20 cellular contexts compared by ENCODE assay signal in the genomic region with DNA sequence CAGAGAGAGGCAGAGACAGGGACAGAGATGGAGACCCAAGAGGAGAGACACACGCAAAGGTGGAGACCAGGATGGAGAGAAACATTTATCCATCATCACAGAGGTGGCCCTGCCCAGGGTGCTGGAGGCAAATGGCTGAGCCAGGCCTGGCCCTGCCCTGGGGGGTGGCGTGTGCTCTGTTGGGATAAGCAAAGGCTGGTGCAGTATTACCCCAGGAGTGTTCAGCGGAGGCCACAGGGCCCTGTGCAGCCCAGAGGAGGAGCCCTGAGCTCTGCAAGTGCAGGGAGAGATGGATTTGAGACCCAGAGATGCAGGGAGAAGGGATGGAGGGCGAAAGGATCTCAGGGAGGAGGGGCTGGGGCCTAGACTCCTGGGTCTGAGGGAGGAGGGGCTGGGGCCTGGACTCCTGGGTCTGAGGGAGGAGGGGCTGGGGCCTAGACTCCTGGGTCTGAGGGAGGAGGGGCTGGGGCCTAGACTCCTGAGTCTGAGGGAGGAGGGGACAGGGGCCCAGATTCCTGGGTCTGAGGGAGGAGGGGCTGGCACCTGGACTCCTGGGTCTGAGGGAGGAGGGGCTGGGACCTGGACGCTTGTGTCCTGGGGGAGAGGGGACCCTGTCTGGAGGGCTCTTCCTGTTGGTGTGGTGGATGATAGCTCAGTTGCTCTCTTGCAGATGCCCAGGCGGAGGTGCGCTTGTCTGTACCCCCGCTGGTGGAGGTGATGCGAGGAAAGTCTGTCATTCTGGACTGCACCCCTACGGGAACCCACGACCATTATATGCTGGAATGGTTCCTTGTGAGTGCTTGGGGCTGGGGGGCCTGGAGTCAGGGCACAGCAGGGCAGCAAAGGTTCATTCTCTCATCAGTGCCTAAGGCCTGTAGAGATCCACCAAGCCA. TPM values are rescaled to one million over a fixed set of nuclear protein-coding genes. Genes with fewer than 3 reads are reported as not detected.
DNase-seq lines count a peak whose midpoint lies in the region; ATAC-seq and TF ChIP-seq lines count a peak whose summit lies in the region.
"Had no signal": no experiment of that assay in that cellular context is flagged by ENCODE, and none has a peak within 500 bp of the region (broad histone marks: within the 10 kb centered on the region; RNA-seq: fewer than 3 reads in every experiment).

No MANE protein-coding gene starts in this region.

- no peak overlapping the region for H3K23ac ChIP-seq in mesendoderm (ENCODE audit: low read length)

- H3K4me1 Mint-ChIP-seq in dendritic cell treated with granulocyte-macrophage colony-stimulating factor and Interleukin-4, amounts not matched to agents 40 ng/mL and 50 ng/mL, for 4 days (ENCODE audit: low read depth) = peaks cover 37% of the 10 kb centered on the region
- H3K4me1 Mint-ChIP-seq in nephron = peaks cover 65% of the 10 kb centered on the region
- no peaks in the 10 kb centered on the region for H3K4me1 Mint-ChIP-seq in activated naive CD8-positive, alpha-beta T cell treated with anti-CD3 and anti-CD28 coated beads, Interleukin-2, amount 50 U/mL, for 24 hours
- peaks cover 3% of the 10 kb centered on the region for H3K4me1 Mint-ChIP-seq in activated CD4-positive, alpha-beta memory T cell treated with anti-CD3 and anti-CD28 coated beads for 36 hours (ENCODE audit: low read depth)

- H3K27me3 Mint-ChIP-seq in dendritic cell treated with granulocyte-macrophage colony-stimulating factor and Interleukin-4, amounts not matched to agents 40 ng/mL and 50 ng/mL, for 4 days = peaks cover 48% of the 10 kb centered on the region
- H3K27me3 Mint-ChIP-seq in nephron (ENCODE audit: low read depth) = no peaks in the 10 kb centered on the region
- H3K27me3 Mint-ChIP-seq in activated naive CD8-positive, alpha-beta T cell treated with anti-CD3 and anti-CD28 coated beads, Interleukin-2, amount 50 U/mL, for 24 hours = peaks cover 23% of the 10 kb centered on the region
- H3K27me3 Mint-ChIP-seq in activated CD4-positive, alpha-beta memory T cell treated with anti-CD3 and anti-CD28 coated beads for 36 hours = peaks cover 17% of the 10 kb centered on the region

- H2AK5ac ChIP-seq in mesendoderm (ENCODE audit: low read length) = no peak overlapping the region

- no peak for TF ChIP-seq CTCF in right atrium auricular region (IDR thresholded peaks at IDR 0.05)
- no peak for TF ChIP-seq CTCF in nephron (IDR thresholded peaks at IDR 0.05; ENCODE audit: unreplicated experiment in 3 of 3)
- no peak for TF ChIP-seq CTCF in vagina (IDR thresholded peaks at IDR 0.05)

- H3K4ac ChIP-seq in mesendoderm (ENCODE audit: low read depth, low read length) = no peak overlapping the region

- TF ChIP-seq POLR2A in vagina (IDR thresholded peaks at IDR 0.05) = no peak

- H4K8ac ChIP-seq in mesendoderm (ENCODE audit: low read depth, low read length) = no peak overlapping the region

- no peaks in the 10 kb centered on the region for H3K36me3 Mint-ChIP-seq in dendritic cell treated with granulocyte-macrophage colony-stimulating factor and Interleukin-4, amounts not matched to agents 40 ng/mL and 50 ng/mL, for 4 days (ENCODE audit: low read depth)
- H3K36me3 Mint-ChIP-seq in nephron (ENCODE audit: low read depth) = peaks cover 27% of the 10 kb centered on the region
- H3K36me3 Mint-ChIP-seq in activated naive CD8-positive, alpha-beta T cell treated with anti-CD3 and anti-CD28 coated beads, Interleukin-2, amount 50 U/mL, for 24 hours (ENCODE audit: low read depth) = no peaks in the 10 kb centered on the region
- H3K36me3 Mint-ChIP-seq in activated CD4-positive, alpha-beta memory T cell treated with anti-CD3 and anti-CD28 coated beads for 36 hours = no peaks in the 10 kb centered on the region
- H3K36me3 Mint-ChIP-seq: activated naive CD4-positive, alpha-beta T cell treated with anti-CD3 and anti-CD28 coated beads, Interleukin-2, amount 50 U/mL, for 72 hours; CD4-positive, alpha-beta memory T cell had no signal

- H3K18ac ChIP-seq in mesendoderm (ENCODE audit: low read length) = no peak overlapping the region

- H3K79me1 ChIP-seq in mesendoderm (ENCODE audit: low read length) = no peaks in the 10 kb centered on the region

- peak overlapping the region; percentile 56 to 75 for H3K27ac ChIP-seq in right atrium auricular region
- peak overlapping the region; percentile 74 for H3K27ac ChIP-seq in vagina
- no peak overlapping the region for H3K27ac ChIP-seq in mesendoderm (ENCODE audit: low read depth, low read length)
- H3K27ac ChIP-seq: pancreas had no signal

- H2BK120ac ChIP-seq in mesendoderm (ENCODE audit: low read depth, low read length) = no peak overlapping the region

- peak overlapping the region; percentile 22 for H3K27ac Mint-ChIP-seq in dendritic cell treated with granulocyte-macrophage colony-stimulating factor and Interleukin-4, amounts not matched to agents 40 ng/mL and 50 ng/mL, for 4 days
- peak overlapping the region; percentile 49 to 86 (median 51) for H3K27ac Mint-ChIP-seq in nephron
- no peak overlapping the region for H3K27ac Mint-ChIP-seq in activated naive CD8-positive, alpha-beta T cell treated with anti-CD3 and anti-CD28 coated beads, Interleukin-2, amount 50 U/mL, for 24 hours
- no peak overlapping the region for H3K27ac Mint-ChIP-seq in activated CD4-positive, alpha-beta memory T cell treated with anti-CD3 and anti-CD28 coated beads for 36 hours
- H3K27ac Mint-ChIP-seq: activated CD8-positive, alpha-beta T cell treated with anti-CD3 and anti-CD28 coated beads, Interleukin-2, amount 10 ng/mL, durations not matched to agents 7 days and 5 days had no signal

- no peaks in the 10 kb centered on the region for H3K79me2 ChIP-seq in mesendoderm (ENCODE audit: control insufficient read depth, insufficient read depth, low read length)

- no peak overlapping the region for H2BK15ac ChIP-seq in mesendoderm (replicated peaks; ENCODE audit: low read depth)

- no peak overlapping the region for H3K4me2 ChIP-seq in mesendoderm (ENCODE audit: low read length)

- H3K9me3 Mint-ChIP-seq in dendritic cell treated with granulocyte-macrophage colony-stimulating factor and Interleukin-4, amounts not matched to agents 40 ng/mL and 50 ng/mL, for 4 days = no peaks in the 10 kb centered on the region
- no peaks in the 10 kb centered on the region for H3K9me3 Mint-ChIP-seq in nephron
- H3K9me3 Mint-ChIP-seq in activated naive CD8-positive, alpha-beta T cell treated with anti-CD3 and anti-CD28 coated beads, Interleukin-2, amount 50 U/mL, for 24 hours = no peaks in the 10 kb centered on the region
- H3K9me3 Mint-ChIP-seq in activated CD4-positive, alpha-beta memory T cell treated with anti-CD3 and anti-CD28 coated beads for 36 hours = no peaks in the 10 kb centered on the region
- H3K9me3 Mint-ChIP-seq: activated naive CD4-positive, alpha-beta T cell treated with anti-CD3 and anti-CD28 coated beads, Interleukin-2, amount 50 U/mL, for 72 hours; CD4-positive, alpha-beta memory T cell had no signal

- peaks cover 0 to 31% of the 10 kb centered on the region in 2 donors for H3K4me1 ChIP-seq in right atrium auricular region
- peaks cover 42% of the 10 kb centered on the region for H3K4me1 ChIP-seq in vagina
- H3K4me1 ChIP-seq in mesendoderm (ENCODE audit: control insufficient read depth, low read depth, low read length) = peaks cover 3% of the 10 kb centered on the region

- no peaks in the 10 kb centered on the region for H3K9me3 ChIP-seq in right atrium auricular region
- H3K9me3 ChIP-seq in vagina = no peaks in the 10 kb centered on the region
- H3K9me3 ChIP-seq: HAP-1, pancreas had no signal

- no peak overlapping the region for H3K56ac ChIP-seq in mesendoderm (ENCODE audit: low read length)

- H3K4me3 Mint-ChIP-seq in dendritic cell treated with granulocyte-macrophage colony-stimulating factor and Interleukin-4, amounts not matched to agents 40 ng/mL and 50 ng/mL, for 4 days = no peak overlapping the region
- H3K4me3 Mint-ChIP-seq in nephron = peak overlapping the region; percentile 83 to 88 (median 87)
- H3K4me3 Mint-ChIP-seq in activated naive CD8-positive, alpha-beta T cell treated with anti-CD3 and anti-CD28 coated beads, Interleukin-2, amount 50 U/mL, for 24 hours = no peak overlapping the region
- no peak overlapping the region for H3K4me3 Mint-ChIP-seq in activated CD4-positive, alpha-beta memory T cell treated with anti-CD3 and anti-CD28 coated beads for 36 hours
- H3K4me3 Mint-ChIP-seq: activated CD8-positive, alpha-beta T cell treated with anti-CD3 and anti-CD28 coated beads, Interleukin-2, amount 10 ng/mL, durations not matched to agents 7 days and 5 days; CD4-positive, alpha-beta memory T cell had no signal

- POLR2A ChIA-PET in activated CD4-positive, alpha-beta memory T cell treated with anti-CD3 and anti-CD28 coated beads for 36 hours (lab: Charles Lee) = no interaction called here

- no peak overlapping the region for H4K5ac ChIP-seq in mesendoderm (ENCODE audit: low read length)

- H3K4me3 ChIP-seq in right atrium auricular region (peak overlapping the region in 1 of 2 donors; percentile 66), vagina (peak overlapping the region; percentile 60 to 68), mesendoderm (ENCODE audit: low read length) (no peak overlapping the region)
- H3K4me3 ChIP-seq: HAP-1 had no signal

- no peak overlapping the region for H2BK5ac ChIP-seq in mesendoderm (ENCODE audit: low read length)

- CTCF ChIA-PET in activated CD4-positive, alpha-beta memory T cell treated with anti-CD3 and anti-CD28 coated beads for 36 hours (lab: Charles Lee) = no interaction called here

- H3K27me3 ChIP-seq in right atrium auricular region (no peaks in the 10 kb centered on the region), vagina (no peaks in the 10 kb centered on the region), mesendoderm (ENCODE audit: insufficient read depth, low read length, poor library complexity) (no peaks in the 10 kb centered on the region)
- H3K27me3 ChIP-seq: pancreas had no signal

- H3K9ac ChIP-seq in mesendoderm (ENCODE audit: low read length) = no peak overlapping the region

- no peak for ATAC-seq in activated naive CD8-positive, alpha-beta T cell treated with anti-CD3 and anti-CD28 coated beads, Interleukin-2, amount 50 U/mL, for 24 hours
- ATAC-seq: activated CD8-positive, alpha-beta T cell treated with anti-CD3 and anti-CD28 coated beads, Interleukin-2, amount 10 ng/mL, durations not matched to agents 7 days and 5 days; activated naive CD4-positive, alpha-beta T cell treated with anti-CD3 and anti-CD28 coated beads, Interleukin-2, amount 50 U/mL, for 72 hours; pancreas had no signal

- no CpG with 5 or more reads among the region's 11 CpGs for WGBS in mesendoderm (ENCODE audit: extremely low coverage, insufficient coverage, low lambda C conversion rate)

- intact Hi-C loops in cardiac septum (cut with DNase I) = no loop called here
- intact Hi-C loops in dendritic cell treated with granulocyte-macrophage colony-stimulating factor and Interleukin-4, amounts not matched to agents 40 ng/mL and 50 ng/mL, for 4 days (cut with micrococcal nuclease) = no loop called here
- intact Hi-C loops in vagina (cut with DNase I) = no loop called here
- intact Hi-C loops in activated CD4-positive, alpha-beta memory T cell treated with anti-CD3 and anti-CD28 coated beads for 36 hours (cut with micrococcal nuclease) = no loop called here

- DNase-seq in right atrium auricular region (ENCODE audit: low spot score) = no peak
- no peak for DNase-seq in cardiac septum (ENCODE audit: low spot score)
- DNase-seq in vagina (ENCODE audit: extremely low spot score in 2 of 2) = no peak
- DNase-seq in activated naive CD8-positive, alpha-beta T cell treated with anti-CD3 and anti-CD28 coated beads, Interleukin-2, amount 50 U/mL, for 24 hours = no peak
- DNase-seq in activated CD4-positive, alpha-beta memory T cell treated with anti-CD3 and anti-CD28 coated beads for 36 hours = no peak
- no peak for DNase-seq in mesendoderm
- DNase-seq: activated CD8-positive, alpha-beta T cell treated with anti-CD3 and anti-CD28 coated beads, Interleukin-2, amount 10 ng/mL, durations not matched to agents 7 days and 5 days; activated T-cell treated with anti-CD3 and anti-CD28 coated beads, Interleukin-2, amount 50 U/mL, for 48 hours; CD4-positive, alpha-beta memory T cell; DMS79 treated with DMSO at 0.1 percent for 48 hours; NCI-H187 treated with DMSO at 0.1 percent for 48 hours; NCI-H446 treated with DMSO at 0.1 percent for 48 hours; pancreas; stimulated activated naive CD4-positive, alpha-beta T cell; T-helper 1 cell had no signal

- H3K36me3 ChIP-seq in right atrium auricular region = peaks cover 27% of the 10 kb centered on the region
- H3K36me3 ChIP-seq in vagina = peaks cover 0 to 17% of the 10 kb centered on the region in 2 donors
- H3K36me3 ChIP-seq in mesendoderm (ENCODE audit: control insufficient read depth, insufficient read depth, low read length) = no peaks in the 10 kb centered on the region
- H3K36me3 ChIP-seq: pancreas had no signal

RNA-seq across cellular contexts. Expression of a gene that starts 1.9 kb away (rescaled TPM):
- total RNA-seq in right atrium auricular region (100 to 1,000 TPM in 1 of 2 donors, 10 to 100 TPM in 1; 82.1 to 102 TPM), cardiac septum (86.8 TPM), vagina (57.2 TPM)
- not detected for total RNA-seq in activated CD4-positive, alpha-beta memory T cell treated with anti-CD3 and anti-CD28 coated beads for 36 hours
- 36.8 TPM for polyA plus RNA-seq in mesendoderm (2013, experiment 1 of 2)
- polyA plus RNA-seq in mesendoderm (2013, experiment 2 of 2) = 35.8 TPM
- total RNA-seq: activated CD8-positive, alpha-beta T cell treated with anti-CD3 and anti-CD28 coated beads, Interleukin-2, amount 10 ng/mL, durations not matched to agents 7 days and 5 days; CD4-positive, alpha-beta memory T cell had no signal
- polyA plus RNA-seq: CD4-positive, alpha-beta memory T cell had no signal

RNA-seq across cellular contexts. Expression of a gene that starts 33.1 kb away (rescaled TPM):
- not detected for total RNA-seq in right atrium auricular region
- total RNA-seq in cardiac septum = not detected
- 42.2 TPM for total RNA-seq in vagina
- total RNA-seq in activated CD4-positive, alpha-beta memory T cell treated with anti-CD3 and anti-CD28 coated beads for 36 hours = not detected
- 4.6 TPM for polyA plus RNA-seq in mesendoderm (2013, experiment 1 of 2)
- 5.2 TPM for polyA plus RNA-seq in mesendoderm (2013, experiment 2 of 2)
- total RNA-seq: activated CD8-positive, alpha-beta T cell treated with anti-CD3 and anti-CD28 coated beads, Interleukin-2, amount 10 ng/mL, durations not matched to agents 7 days and 5 days; activated naive CD4-positive, alpha-beta T cell treated with anti-CD3 and anti-CD28 coated beads, Interleukin-2, amount 50 U/mL, for 72 hours; CD4-positive, alpha-beta memory T cell had no signal
- polyA plus RNA-seq: CD4-positive, alpha-beta memory T cell; fibroblast of lung had no signal

RNA-seq across cellular contexts. Expression of a gene that starts 35.3 kb away (rescaled TPM):
- total RNA-seq in right atrium auricular region = 10 to 100 TPM; 65.1 to 95.7 TPM
- 60.0 TPM for total RNA-seq in cardiac septum
- 72.9 TPM for total RNA-seq in vagina
- total RNA-seq in activated CD4-positive, alpha-beta memory T cell treated with anti-CD3 and anti-CD28 coated beads for 36 hours = 1 to 10 TPM in 1 of 2 experiments, under 1 TPM in 1; 0.71 to 1.9 TPM
- polyA plus RNA-seq in mesendoderm (2013, experiment 1 of 2) = 190 TPM
- polyA plus RNA-seq in mesendoderm (2013, experiment 2 of 2) = 188 TPM

Comparison
In these comparisons a context has a peak if more than half of its experiments do, and no peak if none do; other contexts are left out.
1. H3K27ac Mint-ChIP-seq: peak in dendritic cell treated with granulocyte-macrophage colony-stimulating factor and Interleukin-4, amounts not matched to agents 40 ng/mL and 50 ng/mL, for 4 days (single experiment) and nephron (3 of 3); none in activated naive CD8-positive, alpha-beta T cell treated with anti-CD3 and anti-CD28 coated beads, Interleukin-2, amount 50 U/mL, for 24 hours (single experiment) and activated CD4-positive, alpha-beta memory T cell treated with anti-CD3 and anti-CD28 coated beads for 36 hours (single experiment).
2. H3K4me3 Mint-ChIP-seq: peak in nephron (3 of 3); none in dendritic cell treated with granulocyte-macrophage colony-stimulating factor and Interleukin-4, amounts not matched to agents 40 ng/mL and 50 ng/mL, for 4 days (single experiment), activated naive CD8-positive, alpha-beta T cell treated with anti-CD3 and anti-CD28 coated beads, Interleukin-2, amount 50 U/mL, for 24 hours (single experiment) and activated CD4-positive, alpha-beta memory T cell treated with anti-CD3 and anti-CD28 coated beads for 36 hours (single experiment).
3. RNA of a gene that starts 1.9 kb away (total RNA-seq): 82.1 to 102 TPM in right atrium auricular region, 86.8 TPM in cardiac septum (single experiment) and 57.2 TPM in vagina (single experiment); not detected in activated CD4-positive, alpha-beta memory T cell treated with anti-CD3 and anti-CD28 coated beads for 36 hours; every median in the first group is over 10 times any median in the second.
4. RNA of a gene that starts 33.1 kb away (total RNA-seq): 42.2 TPM in vagina (single experiment); not detected in activated CD4-positive, alpha-beta memory T cell treated with anti-CD3 and anti-CD28 coated beads for 36 hours, not detected in right atrium auricular region and not detected in cardiac septum (single experiment); every median in the first group is over 10 times any median in the second.
5. RNA of a gene that starts 35.3 kb away (total RNA-seq): 65.1 to 95.7 TPM in right atrium auricular region, 72.9 TPM in vagina (single experiment) and 60.0 TPM in cardiac septum (single experiment); 0.71 to 1.9 TPM in activated CD4-positive, alpha-beta memory T cell treated with anti-CD3 and anti-CD28 coated beads for 36 hours; every median in the first group is over 10 times any median in the second.